Comparison of ENCODE assay signal across 20 cellular contexts in genomic region chr9:2043243-2043642, GRCh38. TPM values are rescaled to one million over a fixed set of nuclear protein-coding genes. Genes with fewer than 3 reads are reported as not detected.
DNase-seq lines count a peak whose midpoint lies in the region; ATAC-seq lines count a peak whose summit lies in the region.
"Had no signal": no experiment of that assay in that cellular context is flagged by ENCODE, and none has a peak within 500 bp of the region (broad histone marks: within the 10 kb centered on the region; RNA-seq: fewer than 3 reads in every experiment).

No MANE protein-coding gene starts in this region.

- ATAC-seq in HG02610 (IDR thresholded peaks at IDR 0.05; ENCODE audit: unreplicated experiment) (peak; percentile 60), GM21423 (IDR thresholded peaks at IDR 0.05; ENCODE audit: unreplicated experiment) (no peak)
- peak; percentile 51 for ATAC-seq in activated T-helper 17 cell treated with anti-CD3 and anti-CD28 coated beads, Interleukin-2, amount 50 U/mL, for 72 hours (replicated peaks)
- ATAC-seq: HCT116, left lung had no signal

- no peak for DNase-seq in activated naive CD4-positive, alpha-beta T cell treated with anti-CD3 and anti-CD28 coated beads, Interleukin-2, amount 10 ng/mL, durations not matched to agents 7 days and 5 days
- DNase-seq in activated naive CD4-positive, alpha-beta T cell treated with anti-CD3 and anti-CD28 coated beads, Interleukin-2, amount 50 U/mL, for 16 hours = no peak
- no peak for DNase-seq in DMS79 (lab: John Stamatoyannopoulos, UW)
- no peak for DNase-seq in NCI-H524 treated with DMSO at 0.1 percent for 48 hours (lab: John Stamatoyannopoulos, UW)
- DNase-seq: activated CD4-positive, alpha-beta T cell treated with anti-CD3 and anti-CD28 coated beads for 4 hours; activated T-cell treated with anti-CD3 and anti-CD28 coated beads for 4 hours; amygdala; COR-L47; foreskin melanocyte; left lung; NCI-H1417 treated with DMSO at 0.1 percent for 48 hours; ovary; SHP77; stimulated activated CD4-positive, alpha-beta T cell treated with anti-CD3 and anti-CD28 coated beads, Interleukin-4, amount 100 ng/mL, for 24 hours had no signal

- H3K4me1 Mint-ChIP-seq in activated naive CD4-positive, alpha-beta T cell treated with anti-CD3 and anti-CD28 coated beads, Interleukin-2, amount 10 ng/mL, durations not matched to agents 7 days and 5 days = peaks cover 30% of the 10 kb centered on the region
- peaks cover 24% of the 10 kb centered on the region for H3K4me1 Mint-ChIP-seq in activated T-helper 17 cell treated with anti-CD3 and anti-CD28 coated beads, Interleukin-2, amount 50 U/mL, for 72 hours
- H3K4me1 Mint-ChIP-seq in stimulated activated naive CD8-positive, alpha-beta T cell treated with anti-CD3 and anti-CD28 coated beads, Interleukin-15, Interleukin-2, amounts not matched to agents 100 ng/mL and 50 ng/mL, for 24 hours (ENCODE audit: low read depth) = peaks cover 47% of the 10 kb centered on the region

- peaks cover 84% of the 10 kb centered on the region for H3K36me3 Mint-ChIP-seq in activated naive CD4-positive, alpha-beta T cell treated with anti-CD3 and anti-CD28 coated beads, Interleukin-2, amount 10 ng/mL, durations not matched to agents 7 days and 5 days
- peaks cover 95% of the 10 kb centered on the region for H3K36me3 Mint-ChIP-seq in activated T-helper 17 cell treated with anti-CD3 and anti-CD28 coated beads, Interleukin-2, amount 50 U/mL, for 72 hours (ENCODE audit: low read depth)
- H3K36me3 Mint-ChIP-seq in stimulated activated naive CD8-positive, alpha-beta T cell treated with anti-CD3 and anti-CD28 coated beads, Interleukin-15, Interleukin-2, amounts not matched to agents 100 ng/mL and 50 ng/mL, for 24 hours (ENCODE audit: low read depth) = peaks cover 83% of the 10 kb centered on the region

- H3K27me3 Mint-ChIP-seq in activated naive CD4-positive, alpha-beta T cell treated with anti-CD3 and anti-CD28 coated beads, Interleukin-2, amount 10 ng/mL, durations not matched to agents 7 days and 5 days = no peaks in the 10 kb centered on the region
- no peaks in the 10 kb centered on the region for H3K27me3 Mint-ChIP-seq in activated T-helper 17 cell treated with anti-CD3 and anti-CD28 coated beads, Interleukin-2, amount 50 U/mL, for 72 hours
- H3K27me3 Mint-ChIP-seq in stimulated activated naive CD8-positive, alpha-beta T cell treated with anti-CD3 and anti-CD28 coated beads, Interleukin-15, Interleukin-2, amounts not matched to agents 100 ng/mL and 50 ng/mL, for 24 hours = no peaks in the 10 kb centered on the region

- CTCF ChIA-PET in activated naive CD4-positive, alpha-beta T cell treated with anti-CD3 and anti-CD28 coated beads, Interleukin-2, amount 10 ng/mL, durations not matched to agents 7 days and 5 days (lab: Charles Lee) = interaction anchor here (0.6 kb wide), 1 partner anchor 1228 kb away, joined by 3 read pairs; no protein-coding TSS in a partner anchor

- no peaks in the 10 kb centered on the region for H3K9me3 Mint-ChIP-seq in activated naive CD4-positive, alpha-beta T cell treated with anti-CD3 and anti-CD28 coated beads, Interleukin-2, amount 10 ng/mL, durations not matched to agents 7 days and 5 days
- H3K9me3 Mint-ChIP-seq in activated T-helper 17 cell treated with anti-CD3 and anti-CD28 coated beads, Interleukin-2, amount 50 U/mL, for 72 hours = no peaks in the 10 kb centered on the region
- no peaks in the 10 kb centered on the region for H3K9me3 Mint-ChIP-seq in stimulated activated naive CD8-positive, alpha-beta T cell treated with anti-CD3 and anti-CD28 coated beads, Interleukin-15, Interleukin-2, amounts not matched to agents 100 ng/mL and 50 ng/mL, for 24 hours
- H3K9me3 Mint-ChIP-seq: type B pancreatic cell had no signal

- H3K27ac Mint-ChIP-seq in activated naive CD4-positive, alpha-beta T cell treated with anti-CD3 and anti-CD28 coated beads, Interleukin-2, amount 10 ng/mL, durations not matched to agents 7 days and 5 days = peak overlapping the region; percentile 28
- no peak overlapping the region for H3K27ac Mint-ChIP-seq in activated T-helper 17 cell treated with anti-CD3 and anti-CD28 coated beads, Interleukin-2, amount 50 U/mL, for 72 hours
- peak overlapping the region; percentile 69 for H3K27ac Mint-ChIP-seq in stimulated activated naive CD8-positive, alpha-beta T cell treated with anti-CD3 and anti-CD28 coated beads, Interleukin-15, Interleukin-2, amounts not matched to agents 100 ng/mL and 50 ng/mL, for 24 hours

- no peak overlapping the region for H3K4me3 Mint-ChIP-seq in activated naive CD4-positive, alpha-beta T cell treated with anti-CD3 and anti-CD28 coated beads, Interleukin-2, amount 10 ng/mL, durations not matched to agents 7 days and 5 days
- H3K4me3 Mint-ChIP-seq in activated T-helper 17 cell treated with anti-CD3 and anti-CD28 coated beads, Interleukin-2, amount 50 U/mL, for 72 hours = peak overlapping the region; percentile 20
- H3K4me3 Mint-ChIP-seq in stimulated activated naive CD8-positive, alpha-beta T cell treated with anti-CD3 and anti-CD28 coated beads, Interleukin-15, Interleukin-2, amounts not matched to agents 100 ng/mL and 50 ng/mL, for 24 hours = peak overlapping the region; percentile 35

RNA-seq across cellular contexts. Expression of gene SMARCA2, which starts 28.1 kb away (rescaled TPM):
- total RNA-seq in activated T-helper 17 cell treated with anti-CD3 and anti-CD28 coated beads, Interleukin-2, amount 50 U/mL, for 72 hours = 100 to 1,000 TPM; 118 to 119 TPM
